ENCODE assay signal across 8 cellular contexts in the genomic region with DNA sequence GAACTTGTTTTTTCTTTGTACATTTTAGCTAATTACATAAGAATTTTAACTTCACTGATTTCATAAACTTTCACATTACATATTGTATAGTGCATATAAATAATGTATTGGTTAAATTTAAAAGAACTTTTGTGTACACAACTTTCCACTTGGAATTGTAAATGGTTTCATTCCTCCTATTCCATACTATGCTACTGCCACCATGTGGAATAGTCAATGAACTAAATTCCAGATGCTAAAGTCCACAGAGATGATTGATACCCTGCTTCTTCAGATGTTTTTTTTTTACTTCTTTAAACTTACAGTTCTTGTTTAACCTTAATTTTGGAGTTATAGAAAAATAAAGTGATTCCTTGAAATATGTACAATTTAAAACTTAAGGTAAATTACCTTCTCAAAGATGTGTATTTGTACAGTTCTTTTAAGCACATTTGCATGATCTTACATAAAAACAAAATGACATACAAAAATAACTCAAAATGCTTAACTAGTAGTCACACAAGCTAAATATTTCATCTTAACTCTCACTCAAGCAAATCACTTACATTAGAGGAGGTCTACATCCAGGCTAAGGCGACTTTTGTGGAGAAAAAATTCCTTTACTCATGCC.
A peak's percentile ranks its signal among the peaks of the same experiment; 100 is the strongest.
DNase-seq lines count a peak whose midpoint lies in the region; ATAC-seq and TF ChIP-seq lines count a peak whose summit lies in the region.

No MANE protein-coding gene starts in this region.

- H3K4me1 ChIP-seq in heart right ventricle (peaks cover 0 to 30% (median 3%) of the 10 kb centered on the region in 9 donors), foreskin keratinocyte (no peaks in the 10 kb centered on the region), upper lobe of right lung (no peaks in the 10 kb centered on the region)

- TF ChIP-seq CTCF in heart right ventricle (IDR thresholded peaks at IDR 0.05) (peak in 7 of 9 donors; percentile 34 to 62 (median 53)), foreskin keratinocyte (conservative IDR thresholded peaks at IDR 0.05) (peak; percentile 69), upper lobe of right lung (IDR thresholded peaks at IDR 0.05) (peak; percentile 48)

- H3K27me3 ChIP-seq in heart right ventricle (no peaks in the 10 kb centered on the region), foreskin keratinocyte (no peaks in the 10 kb centered on the region), upper lobe of right lung (no peaks in the 10 kb centered on the region)

- 83 to 94% methylated on average over 1 of the region's 1 CpG for WGBS in heart right ventricle, 2 donors

- H3K27ac ChIP-seq in heart right ventricle (no peak overlapping the region), foreskin keratinocyte (no peak overlapping the region), upper lobe of right lung (no peak overlapping the region)

- DNase-seq in heart right ventricle = no peak
- DNase-seq in left cardiac atrium = no peak
- peak; percentile 76 for DNase-seq in RKO (ENCODE audit: low spot score)
- DNase-seq in foreskin keratinocyte = peak in 1 of 2 donors; percentile 31
- no peak for DNase-seq in upper lobe of right lung
- DNase-seq in NCI-H774 (lab: John Stamatoyannopoulos, UW) = no peak
- DNase-seq in T-helper 1 cell = no peak

- ATAC-seq in heart right ventricle = peak in 2 of 8 donors; percentile 7 to 50
- no peak for ATAC-seq in left cardiac atrium
- peak; percentile 56 for ATAC-seq in foreskin keratinocyte
- ATAC-seq in upper lobe of right lung = no peak
- no peak for ATAC-seq in GM21381 (IDR thresholded peaks at IDR 0.05; ENCODE audit: unreplicated experiment)

- intact Hi-C loops in heart right ventricle (cut with DNase I) = loop anchor here in 6 of 10 donors (5.0 to 10.0 kb wide), 4 partner anchors 515 to 535 kb away; no protein-coding TSS in a partner anchor
- intact Hi-C loops in left cardiac atrium (cut with DNase I) = loop anchor here in 1 of 2 donors (5.0 kb wide), 1 partner anchor 520 kb away; no protein-coding TSS in a partner anchor
- intact Hi-C loops in upper lobe of right lung (cut with DNase I) = no loop called here

- no peak overlapping the region for H3K4me3 ChIP-seq in heart right ventricle
- H3K4me3 ChIP-seq in upper lobe of right lung = no peak overlapping the region

- H3K9me3 ChIP-seq in heart right ventricle (no peaks in the 10 kb centered on the region), upper lobe of right lung (no peaks in the 10 kb centered on the region)

- H3K36me3 ChIP-seq in heart right ventricle (peaks cover 0 to 7% (median 0%) of the 10 kb centered on the region in 9 donors), upper lobe of right lung (no peaks in the 10 kb centered on the region)
